In the genomic region with DNA sequence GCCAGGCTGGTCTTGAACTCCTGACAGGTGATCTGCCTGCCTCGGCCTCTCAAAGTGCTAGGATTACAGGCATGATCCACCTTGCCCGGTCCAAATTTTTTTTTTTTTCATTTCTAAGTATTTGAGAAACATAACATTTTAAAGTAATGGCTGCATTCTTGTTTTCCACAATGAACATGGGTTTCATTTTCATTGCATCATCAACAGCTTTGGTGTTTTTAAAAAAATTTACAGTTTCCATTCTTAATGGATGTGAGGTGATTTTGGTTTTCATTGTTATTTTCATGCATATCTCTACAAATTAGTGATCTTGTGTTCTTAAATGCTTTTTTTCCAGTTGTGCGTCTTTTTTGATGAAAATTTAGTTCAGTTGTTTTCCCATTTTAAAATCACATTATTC, we compare ENCODE assay signal across 11 cellular contexts.
"Had no signal": no experiment of that assay in that cellular context is flagged by ENCODE, and none has a peak within 500 bp of the region (broad histone marks: within the 10 kb centered on the region; RNA-seq: fewer than 3 reads in every experiment).

No MANE protein-coding gene starts in this region.

- H3K4me2 ChIP-seq: GM23338 had no signal

- H3K4me1 ChIP-seq: HAP-1 had no signal

- H3K36me3 ChIP-seq: HAP-1 had no signal

- DNase-seq: GM23248, GOT3, H7, H9, HCEC 1CT, HFFc6 had no signal

- H3K4me1 Mint-ChIP-seq: GM23338, H9 had no signal

- H3K27ac Mint-ChIP-seq: GM23338, H9, HFFc6 had no signal

- H3K4me3 ChIP-seq: GM23248, GM23338, HAP-1 had no signal

- H3K9me3 ChIP-seq: HAP-1 had no signal

- H3K4me3 Mint-ChIP-seq: GM23338, H9, HFFc6 had no signal

- H3K9ac ChIP-seq: GM23248 had no signal

- FAIRE-seq: H1, H54 had no signal

- H3K27ac ChIP-seq: GM23248 had no signal

- ATAC-seq: GM23338, HCT116 had no signal

- H2AFZ ChIP-seq: GM23248, GM23338 had no signal
